17 cellular contexts compared by ENCODE assay signal in genomic region chr6:170366248-170366960, GRCh38. TPM values are rescaled to one million over a fixed set of nuclear protein-coding genes. Genes with fewer than 3 reads are reported as not detected.
A peak's percentile ranks its signal among the peaks of the same experiment; 100 is the strongest.
DNase-seq lines count a peak whose midpoint lies in the region; ATAC-seq and TF ChIP-seq lines count a peak whose summit lies in the region.
"Had no signal": no experiment of that assay in that cellular context is flagged by ENCODE, and none has a peak within 500 bp of the region (broad histone marks: within the 10 kb centered on the region; RNA-seq: fewer than 3 reads in every experiment).

No MANE protein-coding gene starts in this region.

- no peaks in the 10 kb centered on the region for H3K9me3 ChIP-seq in lower lobe of right lung
- H3K9me3 ChIP-seq: SJCRH30, thyroid gland had no signal

- no peaks in the 10 kb centered on the region for H3K27me3 Mint-ChIP-seq in activated naive CD4-positive, alpha-beta T cell treated with anti-CD3 and anti-CD28 coated beads, Interleukin-2, amount 10 ng/mL, durations not matched to agents 7 days and 5 days
- no peaks in the 10 kb centered on the region for H3K27me3 Mint-ChIP-seq in stimulated activated naive B cell treated with anti-CD40 and anti-IgM and Interleukin-4, amounts not matched to agents 10 μg/mL and 1 μg/mL and 100 μg/mL, for 72 hours

- no peaks in the 10 kb centered on the region for H3K4me1 Mint-ChIP-seq in activated naive CD4-positive, alpha-beta T cell treated with anti-CD3 and anti-CD28 coated beads, Interleukin-2, amount 10 ng/mL, durations not matched to agents 7 days and 5 days
- no peaks in the 10 kb centered on the region for H3K4me1 Mint-ChIP-seq in stimulated activated naive B cell treated with anti-CD40 and anti-IgM and Interleukin-4, amounts not matched to agents 10 μg/mL and 1 μg/mL and 100 μg/mL, for 72 hours

- H3K27ac Mint-ChIP-seq in activated naive CD4-positive, alpha-beta T cell treated with anti-CD3 and anti-CD28 coated beads, Interleukin-2, amount 50 U/mL, for 72 hours = peak overlapping the region; percentile 40 to 93
- H3K27ac Mint-ChIP-seq in activated naive CD4-positive, alpha-beta T cell treated with anti-CD3 and anti-CD28 coated beads, Interleukin-2, amount 10 ng/mL, durations not matched to agents 7 days and 5 days = no peak overlapping the region
- peak overlapping the region; percentile 21 for H3K27ac Mint-ChIP-seq in stimulated activated naive B cell treated with anti-CD40 and anti-IgM and Interleukin-4, amounts not matched to agents 10 μg/mL and 1 μg/mL and 100 μg/mL, for 72 hours

- peaks cover 4 to 9% of the 10 kb centered on the region in 2 donors for H3K36me3 Mint-ChIP-seq in activated naive CD4-positive, alpha-beta T cell treated with anti-CD3 and anti-CD28 coated beads, Interleukin-2, amount 50 U/mL, for 72 hours
- H3K36me3 Mint-ChIP-seq in activated naive CD4-positive, alpha-beta T cell treated with anti-CD3 and anti-CD28 coated beads, Interleukin-2, amount 10 ng/mL, durations not matched to agents 7 days and 5 days = peaks cover 14% of the 10 kb centered on the region
- H3K36me3 Mint-ChIP-seq in stimulated activated naive B cell treated with anti-CD40 and anti-IgM and Interleukin-4, amounts not matched to agents 10 μg/mL and 1 μg/mL and 100 μg/mL, for 72 hours = peaks cover 27 to 55% of the 10 kb centered on the region in 2 donors

- H3K36me3 ChIP-seq in lower lobe of right lung = peaks cover 84% of the 10 kb centered on the region

- H3K4me3 ChIP-seq in lower lobe of right lung = no peak overlapping the region
- H3K4me3 ChIP-seq: SJCRH30, skin epidermis, thyroid gland had no signal

- CTCF ChIA-PET in activated naive CD4-positive, alpha-beta T cell treated with anti-CD3 and anti-CD28 coated beads, Interleukin-2, amount 10 ng/mL, durations not matched to agents 7 days and 5 days (lab: Charles Lee) = no interaction called here

- no peak for TF ChIP-seq CTCF in lower lobe of right lung (IDR thresholded peaks at IDR 0.05)

- no peaks in the 10 kb centered on the region for H3K27me3 ChIP-seq in lower lobe of right lung (ENCODE audit: low read depth)
- H3K27me3 ChIP-seq: SJCRH30, thyroid gland had no signal

- intact Hi-C loops in lower lobe of right lung (cut with DNase I) = no loop called here

- no peak for DNase-seq in activated naive CD4-positive, alpha-beta T cell treated with anti-CD3 and anti-CD28 coated beads, Interleukin-2, amount 50 U/mL, for 72 hours (ENCODE audit: low spot score in 2 of 2)
- no peak for DNase-seq in activated naive CD4-positive, alpha-beta T cell treated with anti-CD3 and anti-CD28 coated beads, Interleukin-2, amount 10 ng/mL, durations not matched to agents 7 days and 5 days
- peak in 1 of 61 donors; percentile 12 for DNase-seq in caudate nucleus (lab: John Stamatoyannopoulos, UW)
- peak; percentile 23 for DNase-seq in middle frontal gyrus (ENCODE audit: extremely low spot score, low spot score)
- no peak for DNase-seq in stimulated activated naive B cell treated with anti-CD40 and anti-IgM and Interleukin-4, amounts not matched to agents 10 μg/mL and 1 μg/mL and 100 μg/mL, for 72 hours
- DNase-seq in lower lobe of right lung = no peak
- DNase-seq in ecto neural progenitor cell (ENCODE audit: low spot score) = no peak
- DNase-seq: activated CD4-positive, CD25-positive, alpha-beta regulatory T cell; activated gamma-delta T cell; cerebellar nuclear complex; Kasumi-1; NCI-H510A treated with DMSO at 0.1 percent for 48 hours; stimulated activated CD4-positive, alpha-beta T cell treated with anti-CD3 and anti-CD28 coated beads, Interleukin-4, amount 100 ng/mL, for 4 hours; thyroid gland had no signal

- H3K4me1 ChIP-seq in lower lobe of right lung = no peaks in the 10 kb centered on the region
- H3K4me1 ChIP-seq: SJCRH30, thyroid gland had no signal

- H3K27ac ChIP-seq in caudate nucleus (ENCODE audit: low read depth, low read length) (peak overlapping the region; percentile 33), lower lobe of right lung (no peak overlapping the region)
- H3K27ac ChIP-seq: SJCRH30, thyroid gland had no signal

- no peaks in the 10 kb centered on the region for H3K9me3 Mint-ChIP-seq in activated naive CD4-positive, alpha-beta T cell treated with anti-CD3 and anti-CD28 coated beads, Interleukin-2, amount 50 U/mL, for 72 hours
- no peaks in the 10 kb centered on the region for H3K9me3 Mint-ChIP-seq in activated naive CD4-positive, alpha-beta T cell treated with anti-CD3 and anti-CD28 coated beads, Interleukin-2, amount 10 ng/mL, durations not matched to agents 7 days and 5 days
- H3K9me3 Mint-ChIP-seq in stimulated activated naive B cell treated with anti-CD40 and anti-IgM and Interleukin-4, amounts not matched to agents 10 μg/mL and 1 μg/mL and 100 μg/mL, for 72 hours = no peaks in the 10 kb centered on the region

- ATAC-seq in activated naive CD4-positive, alpha-beta T cell treated with anti-CD3 and anti-CD28 coated beads, Interleukin-2, amount 50 U/mL, for 72 hours = no peak
- ATAC-seq in stimulated activated naive B cell treated with anti-CD40 and anti-IgM and Interleukin-4, amounts not matched to agents 10 μg/mL and 1 μg/mL and 100 μg/mL, for 72 hours (replicated peaks) = no peak
- no peak for ATAC-seq in HG03025 (IDR thresholded peaks at IDR 0.05; ENCODE audit: low FRiP score, unreplicated experiment)
- ATAC-seq in lower lobe of right lung = no peak

- no peak overlapping the region for H3K4me3 Mint-ChIP-seq in activated naive CD4-positive, alpha-beta T cell treated with anti-CD3 and anti-CD28 coated beads, Interleukin-2, amount 10 ng/mL, durations not matched to agents 7 days and 5 days
- no peak overlapping the region for H3K4me3 Mint-ChIP-seq in stimulated activated naive B cell treated with anti-CD40 and anti-IgM and Interleukin-4, amounts not matched to agents 10 μg/mL and 1 μg/mL and 100 μg/mL, for 72 hours

RNA-seq across cellular contexts. Expression of gene FAM120B, which starts 59.8 kb away (rescaled TPM):
- 10 to 100 TPM; 14.1 to 25.9 TPM for total RNA-seq in activated naive CD4-positive, alpha-beta T cell treated with anti-CD3 and anti-CD28 coated beads, Interleukin-2, amount 50 U/mL, for 72 hours
- 29.0 TPM for total RNA-seq in lower lobe of right lung
